34 cellular contexts compared by ENCODE assay signal in the genomic region with DNA sequence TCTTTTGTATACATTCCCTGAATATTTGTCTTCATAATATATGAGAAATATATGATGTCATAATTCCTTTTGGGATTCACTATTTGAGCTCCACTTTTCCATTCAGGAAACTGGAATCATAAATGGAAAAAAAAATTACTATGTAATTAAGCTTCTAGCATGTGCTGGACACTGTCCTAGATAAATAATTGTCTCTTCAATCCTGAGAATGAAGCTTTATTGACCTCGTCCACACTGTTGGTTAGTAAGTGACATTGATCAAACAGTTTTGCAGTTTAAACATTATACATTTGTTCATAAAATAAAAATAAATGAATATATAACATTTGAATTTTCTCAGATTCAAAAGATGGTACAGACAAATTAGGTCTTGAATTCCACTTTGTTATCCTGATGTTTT.
"Had no signal": no experiment of that assay in that cellular context is flagged by ENCODE, and none has a peak within 500 bp of the region (broad histone marks: within the 10 kb centered on the region; RNA-seq: fewer than 3 reads in every experiment).

No MANE protein-coding gene starts in this region.

- H3K36me3 ChIP-seq: adrenal gland, ascending aorta, brain microvascular endothelial cell, breast epithelium, cardiac muscle cell had no signal

- H3K4me1 ChIP-seq: adrenal gland, ascending aorta, breast epithelium had no signal

- H3K27ac ChIP-seq: adrenal gland, ascending aorta, body of pancreas, brain microvascular endothelial cell, breast epithelium, cardiac muscle cell had no signal

- H3K4me3 ChIP-seq: adrenal gland, ascending aorta, body of pancreas, breast epithelium, cardiac muscle cell had no signal

- H3K27me3 ChIP-seq: adrenal gland, ascending aorta, body of pancreas, brain microvascular endothelial cell, breast epithelium, cardiac muscle cell had no signal

- FAIRE-seq: astrocyte, bronchial epithelial cell had no signal

- DNase-seq: activated effector memory CD4-positive, alpha-beta T cell treated with anti-CD3 and anti-CD28 coated beads, Interleukin-2, amount 50 U/mL, for 16 hours; activated effector memory CD4-positive, alpha-beta T cell treated with Interleukin-2 at 50 U/mL for 16 hours; activated gamma-delta T cell; activated gamma-delta T cell treated with Interleukin-2 at 50 U/mL for 16 hours; activated naive CD4-positive, alpha-beta T cell; activated naive CD4-positive, alpha-beta T cell treated with anti-CD3 and anti-CD28 coated beads for 36 hours; activated naive CD4-positive, alpha-beta T cell treated with anti-CD3 and anti-CD28 coated beads, Interleukin-2, amount 10 ng/mL, durations not matched to agents 7 days and 5 days; activated naive CD4-positive, alpha-beta T cell treated with anti-CD3 and anti-CD28 coated beads, Interleukin-2, amount 50 U/mL, for 16 hours; activated naive CD4-positive, alpha-beta T cell treated with Interleukin-2 at 50 U/mL for 16 hours; activated naive CD8-positive, alpha-beta T cell treated with anti-CD3 and anti-CD28 coated beads for 36 hours; activated naive CD8-positive, alpha-beta T cell treated with anti-CD3 and anti-CD28 coated beads, Interleukin-2, amount 10 ng/mL, durations not matched to agents 7 days and 5 days; activated naive CD8-positive, alpha-beta T cell treated with anti-CD3 and anti-CD28 coated beads, Interleukin-2, amount 50 U/mL, for 24 hours; activated T-cell treated with anti-CD3 and anti-CD28 coated beads, Interleukin-2, amount 50 U/mL, for 1 hour; activated T-cell treated with anti-CD3 and anti-CD28 coated beads, Interleukin-2, amount 50 U/mL, for 24 hours; activated T-cell treated with anti-CD3 and anti-CD28 coated beads, Interleukin-2, amount 50 U/mL, for 4 hours; activated T-cell treated with anti-CD3 and anti-CD28 coated beads, Interleukin-2, amount 50 U/mL, for 48 hours; activated T-cell treated with anti-CD3 and anti-CD28 coated beads, Interleukin-2, amount 50 U/mL, for 72 hours; adrenal gland; amniotic stem cell; amygdala; anterior cingulate cortex; aorta; body of pancreas; brain microvascular endothelial cell; caudate nucleus; central memory CD4-positive, alpha-beta T cell; cerebellar nuclear complex had no signal

- ATAC-seq: activated naive CD4-positive, alpha-beta T cell treated with anti-CD3 and anti-CD28 coated beads, Interleukin-2, amount 50 U/mL, for 72 hours; activated naive CD8-positive, alpha-beta T cell treated with anti-CD3 and anti-CD28 coated beads, Interleukin-2, amount 50 U/mL, for 24 hours; activated T-cell treated with anti-CD3 and anti-CD28 coated beads, Interleukin-2, amount 50 U/mL, for 4 hours; activated T-cell treated with anti-CD3 and anti-CD28 coated beads, Interleukin-2, amount 50 U/mL, for 72 hours; activated T-helper 17 cell treated with anti-CD3 and anti-CD28 coated beads, Interleukin-2, amount 50 U/mL, for 72 hours; body of pancreas had no signal

- H3K9me3 ChIP-seq: adrenal gland, ascending aorta, body of pancreas, breast epithelium had no signal
